30 cellular contexts compared by ENCODE assay signal in the genomic region with DNA sequence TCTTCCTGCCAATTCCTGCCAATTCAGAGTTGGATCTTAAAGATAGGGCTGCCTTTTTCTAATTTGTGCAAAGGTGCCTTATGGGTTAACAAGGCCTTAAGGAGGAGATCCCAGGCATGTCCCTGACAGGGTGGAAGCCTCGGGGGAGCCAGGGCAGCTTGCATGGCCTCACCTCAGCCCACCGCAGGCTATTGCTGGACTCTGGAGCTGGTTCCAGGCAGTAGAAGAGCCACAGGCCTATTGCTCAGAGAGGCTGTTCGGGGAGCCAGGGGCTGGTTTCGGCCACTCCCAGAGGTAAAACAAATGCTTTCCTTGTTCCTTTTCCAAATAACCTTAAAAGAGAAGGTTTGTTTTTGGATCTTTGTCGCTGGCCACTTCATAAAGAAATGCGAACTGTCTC.
"Had no signal": no experiment of that assay in that cellular context is flagged by ENCODE, and none has a peak within 500 bp of the region (broad histone marks: within the 10 kb centered on the region; RNA-seq: fewer than 3 reads in every experiment).

No MANE protein-coding gene starts in this region.

- H3K36me3 ChIP-seq: left lung, neural progenitor cell, neutrophil, right atrium auricular region, spleen, thyroid gland, transverse colon, upper lobe of left lung, vagina had no signal

- H3K27me3 ChIP-seq: left lung, right atrium auricular region, testis, thyroid gland, transverse colon, upper lobe of left lung, vagina had no signal

- H3K9me3 ChIP-seq: left lung, neutrophil, right atrium auricular region, spleen, testis, thyroid gland, transverse colon, upper lobe of left lung, vagina had no signal

- H3K9ac ChIP-seq: neural progenitor cell had no signal

- DNase-seq: head of caudate nucleus; hypothalamus; immature natural killer cell; kidney; left colon; left lung; natural killer cell; nephron progenitor cell; occipital lobe; small intestine; spleen; stimulated activated CD4-positive, alpha-beta T cell treated with anti-CD3 and anti-CD28 coated beads, Interleukin-1b, Interleukin-23, amount 100 ng/mL, for 48 hours; stimulated activated CD4-positive, alpha-beta T cell treated with anti-CD3 and anti-CD28 coated beads, Interleukin-2, amount 100 ng/mL, for 48 hours; stimulated activated CD4-positive, alpha-beta T cell treated with anti-CD3 and anti-CD28 coated beads, Interleukin-4, amount 100 ng/mL, for 4 hours; stimulated activated CD8-positive, alpha-beta memory T cell treated with anti-CD3 and anti-CD28 coated beads, Interleukin-4, amount 100 ng/mL, for 48 hours; stimulated activated naive CD4-positive, alpha-beta T cell treated with Interleukin-2 at 50 U/mL for 16 hours; stimulated activated naive CD8-positive, alpha-beta T cell treated with anti-CD3 and anti-CD28 coated beads, Interleukin-15, amount 100 ng/mL, for 72 hours; testis; thyroid gland; transverse colon; upper lobe of left lung had no signal

- H3K4me1 Mint-ChIP-seq: immature natural killer cell; stimulated activated memory B cell treated with anti-CD40 and anti-IgM and Interleukin-4, amounts not matched to agents 10 μg/mL and 1 μg/mL and 100 μg/mL, for 72 hours; stimulated activated naive CD8-positive, alpha-beta T cell treated with anti-CD3 and anti-CD28 coated beads, Interleukin-15, amount 100 ng/mL, for 72 hours had no signal

- ATAC-seq: left colon; left lung; natural killer cell; sciatic nerve; stimulated activated memory B cell treated with anti-CD40 and anti-IgM and Interleukin-4, amounts not matched to agents 10 μg/mL and 1 μg/mL and 100 μg/mL, for 72 hours; stimulated activated naive CD8-positive, alpha-beta T cell treated with anti-CD3 and anti-CD28 coated beads, Interleukin-15, amount 100 ng/mL, for 72 hours had no signal

- H3K27ac Mint-ChIP-seq: immature natural killer cell; natural killer cell; nephron progenitor cell; neural progenitor cell; progenitor cell of endocrine pancreas; stimulated activated memory B cell treated with anti-CD40 and anti-IgM and Interleukin-4, amounts not matched to agents 10 μg/mL and 1 μg/mL and 100 μg/mL, for 72 hours had no signal

- H3K4me3 Mint-ChIP-seq: immature natural killer cell; natural killer cell; nephron progenitor cell; neural progenitor cell; stimulated activated memory B cell treated with anti-CD40 and anti-IgM and Interleukin-4, amounts not matched to agents 10 μg/mL and 1 μg/mL and 100 μg/mL, for 72 hours; stimulated activated naive CD8-positive, alpha-beta T cell treated with anti-CD3 and anti-CD28 coated beads, Interleukin-15, amount 100 ng/mL, for 72 hours had no signal

- H3K9me3 Mint-ChIP-seq: natural killer cell; nephron progenitor cell; neural progenitor cell; stimulated activated naive CD8-positive, alpha-beta T cell treated with anti-CD3 and anti-CD28 coated beads, Interleukin-15, amount 100 ng/mL, for 72 hours had no signal

- H3K4me3 ChIP-seq: left lung, lung, neural progenitor cell, right atrium auricular region, spleen, testis, thyroid gland, transverse colon, upper lobe of left lung, vagina had no signal

- FAIRE-seq: islet of Langerhans, kidney, small intestine had no signal

- H3K36me3 Mint-ChIP-seq: immature natural killer cell; natural killer cell; neural progenitor cell; stimulated activated memory B cell treated with anti-CD40 and anti-IgM and Interleukin-4, amounts not matched to agents 10 μg/mL and 1 μg/mL and 100 μg/mL, for 72 hours had no signal

- H3K4me1 ChIP-seq: left lung, neural progenitor cell, right atrium auricular region, thyroid gland, upper lobe of left lung had no signal

- H3K4me2 ChIP-seq: neural progenitor cell had no signal

- H3K27ac ChIP-seq: left lung, neural progenitor cell, neutrophil, right atrium auricular region, spleen, testis, thyroid gland, upper lobe of left lung, vagina had no signal

- H2AFZ ChIP-seq: neural progenitor cell had no signal
